Comparison of ENCODE assay signal across 29 cellular contexts in the genomic region with DNA sequence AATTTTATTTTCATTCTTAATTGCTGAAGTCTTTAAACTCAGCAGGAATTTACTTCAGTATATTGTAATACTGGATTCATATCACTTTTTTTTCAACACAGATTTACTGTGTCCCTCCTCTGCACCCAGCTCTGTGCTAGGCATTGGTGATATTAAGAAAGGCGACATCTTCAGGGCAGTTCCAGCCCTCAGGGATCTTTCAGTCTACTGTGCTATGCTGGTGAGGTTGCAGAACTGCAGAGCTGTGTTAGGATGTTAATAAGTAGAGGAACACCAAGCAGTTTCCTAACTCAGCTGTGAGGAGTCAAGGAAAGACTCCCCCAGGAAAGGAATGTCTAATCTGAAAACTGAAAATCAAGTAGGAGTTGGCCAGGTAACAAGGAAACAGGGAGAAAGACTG.
"Had no signal": no experiment of that assay in that cellular context is flagged by ENCODE, and none has a peak within 500 bp of the region (broad histone marks: within the 10 kb centered on the region; RNA-seq: fewer than 3 reads in every experiment).

No MANE protein-coding gene starts in this region.

- H3K27me3 ChIP-seq: adrenal gland, ascending aorta, breast epithelium, cardiac muscle cell, colonic mucosa, esophagus muscularis mucosa, foreskin keratinocyte, gastrocnemius medialis, heart left ventricle had no signal

- H3K36me3 ChIP-seq: adrenal gland, ascending aorta, breast epithelium, cardiac muscle cell, colonic mucosa, esophagus muscularis mucosa, gastrocnemius medialis, heart left ventricle had no signal

- H3K4me1 ChIP-seq: adrenal gland, ascending aorta, breast epithelium, colonic mucosa, esophagus muscularis mucosa, foreskin keratinocyte, gastrocnemius medialis, heart left ventricle had no signal

- H3K4me3 ChIP-seq: adrenal gland, ascending aorta, breast epithelium, cardiac muscle cell, colonic mucosa, esophagus muscularis mucosa, gastrocnemius medialis, heart left ventricle had no signal

- H3K9me3 ChIP-seq: adrenal gland, ascending aorta, breast epithelium, colonic mucosa, esophagus muscularis mucosa, gastrocnemius medialis, heart left ventricle had no signal

- H3K27ac ChIP-seq: adrenal gland, ascending aorta, breast epithelium, cardiac muscle cell, colonic mucosa, esophagus muscularis mucosa, foreskin keratinocyte, gastrocnemius medialis, heart left ventricle had no signal

- ATAC-seq: activated CD4-positive, CD25-positive, alpha-beta regulatory T cell treated with anti-CD3 and anti-CD28 coated beads, Interleukin-2, amount 50 U/mL, for 24 hours; activated CD8-positive, alpha-beta T cell treated with anti-CD3 and anti-CD28 coated beads for 36 hours; activated naive CD8-positive, alpha-beta T cell treated with anti-CD3 and anti-CD28 coated beads, Interleukin-2, amount 50 U/mL, for 24 hours; activated T-cell treated with anti-CD3 and anti-CD28 coated beads, Interleukin-2, amount 50 U/mL, for 4 hours; activated T-helper 17 cell treated with anti-CD3 and anti-CD28 coated beads, Interleukin-2, amount 50 U/mL, for 72 hours; foreskin keratinocyte; gastrocnemius medialis; heart left ventricle had no signal

- DNase-seq: activated B cell treated with CpG ODN at 0.5 μM for 24 hours; activated CD4-positive, alpha-beta T cell treated with anti-CD3 and anti-CD28 coated beads for 48 hours; activated CD4-positive, alpha-beta T cell treated with anti-CD3 and anti-CD28 coated beads, Interleukin-2, amount 50 U/mL, for 1 hour; activated CD4-positive, alpha-beta T cell treated with anti-CD3 and anti-CD28 coated beads, Interleukin-2, amount 50 U/mL, for 48 hours; activated CD8-positive, alpha-beta memory T cell treated with anti-CD3 and anti-CD28 coated beads for 24 hours; activated CD8-positive, alpha-beta T cell treated with anti-CD3 and anti-CD28 coated beads for 36 hours; activated effector memory CD4-positive, alpha-beta T cell treated with Interleukin-2 at 50 U/mL for 16 hours; activated gamma-delta T cell treated with Interleukin-2 at 50 U/mL for 16 hours; activated naive CD4-positive, alpha-beta T cell treated with anti-CD3 and anti-CD28 coated beads, Interleukin-2, amount 50 U/mL, for 16 hours; activated naive CD4-positive, alpha-beta T cell treated with Interleukin-2 at 50 U/mL for 16 hours; activated naive CD8-positive, alpha-beta T cell treated with anti-CD3 and anti-CD28 coated beads for 36 hours; activated naive CD8-positive, alpha-beta T cell treated with anti-CD3 and anti-CD28 coated beads, Interleukin-2, amount 50 U/mL, for 24 hours; activated T-cell treated with anti-CD3 and anti-CD28 coated beads, Interleukin-2, amount 50 U/mL, for 4 hours; adrenal gland; central memory CD4-positive, alpha-beta T cell; cerebellar nuclear complex; colonic mucosa; effector CD8-positive, alpha-beta T cell; foreskin keratinocyte; gastrocnemius medialis; glutamatergic neuron; heart left ventricle; T-helper 2 cell had no signal
